11 cellular contexts compared by ENCODE assay signal in genomic region chr1:205629751-205630150, GRCh38. TPM values are rescaled to one million over a fixed set of nuclear protein-coding genes. Genes with fewer than 3 reads are reported as not detected.
A peak's percentile ranks its signal among the peaks of the same experiment; 100 is the strongest.
DNase-seq lines count a peak whose midpoint lies in the region; ATAC-seq and TF ChIP-seq lines count a peak whose summit lies in the region.
"Had no signal": no experiment of that assay in that cellular context is flagged by ENCODE, and none has a peak within 500 bp of the region (broad histone marks: within the 10 kb centered on the region; RNA-seq: fewer than 3 reads in every experiment).

No MANE protein-coding gene starts in this region.

- no peak for TF ChIP-seq CTCF in foreskin keratinocyte (conservative IDR thresholded peaks at IDR 0.05)

- H3K4me1 ChIP-seq in foreskin keratinocyte, result peaks cover 17% of the 10 kb centered on the region

- ATAC-seq in foreskin keratinocyte (no peak), GM19328 (IDR thresholded peaks at IDR 0.05; ENCODE audit: unreplicated experiment) (no peak), HG03039 (IDR thresholded peaks at IDR 0.05; ENCODE audit: unreplicated experiment) (no peak)
- ATAC-seq: Right ventricle myocardium inferior had no signal

- H3K27me3 ChIP-seq in foreskin keratinocyte, result no peaks in the 10 kb centered on the region

- peak overlapping the region; percentile 48 for H3K27ac ChIP-seq in foreskin keratinocyte

- DNase-seq in activated CD4-positive, alpha-beta T cell treated with anti-CD3 and anti-CD28 coated beads for 48 hours, result peak; percentile 25
- no peak for DNase-seq in activated CD4-positive, alpha-beta T cell treated with anti-CD3 and anti-CD28 coated beads, Interleukin-2, amount 50 U/mL, for 4 hours
- peak; percentile 3 for DNase-seq in activated CD4-positive, alpha-beta T cell treated with anti-CD3 and anti-CD28 coated beads, Interleukin-2, amount 50 U/mL, for 1 hour
- DNase-seq in foreskin keratinocyte (no peak), medulla oblongata (ENCODE audit: extremely low spot score) (no peak)
- peak; percentile 36 for DNase-seq in stimulated activated CD8-positive, alpha-beta memory T cell treated with anti-CD3 and anti-CD28 coated beads, Interleukin-4, amount 100 ng/mL, for 48 hours
- DNase-seq: central memory CD4-positive, alpha-beta T cell; occipital lobe had no signal

RNA-seq across cellular contexts. Expression of gene ELK4, which starts 2.1 kb away (rescaled TPM):
- 23.6 and 23.8 TPM in 2 replicates for total RNA-seq in foreskin keratinocyte
- polyA plus RNA-seq in foreskin keratinocyte, result 3.4 and 4.6 TPM in 2 replicates

RNA-seq across cellular contexts. Expression of gene SLC45A3, which starts 50.6 kb away (rescaled TPM):
- 5.1 TPM in 2 replicates for total RNA-seq in foreskin keratinocyte
- polyA plus RNA-seq in foreskin keratinocyte, result 3.9 and 4.4 TPM in 2 replicates

Comparison
In these comparisons a context has a peak if more than half of its experiments do, and no peak if none do; other contexts are left out.
1. DNase-seq: peak in activated CD4-positive, alpha-beta T cell treated with anti-CD3 and anti-CD28 coated beads for 48 hours (single experiment), activated CD4-positive, alpha-beta T cell treated with anti-CD3 and anti-CD28 coated beads, Interleukin-2, amount 50 U/mL, for 1 hour (single experiment) and stimulated activated CD8-positive, alpha-beta memory T cell treated with anti-CD3 and anti-CD28 coated beads, Interleukin-4, amount 100 ng/mL, for 48 hours (single experiment); none in activated CD4-positive, alpha-beta T cell treated with anti-CD3 and anti-CD28 coated beads, Interleukin-2, amount 50 U/mL, for 4 hours (0 of 2), foreskin keratinocyte (0 of 2) and medulla oblongata (single experiment).